24 cellular contexts compared by ENCODE assay signal in genomic region chr19:37098570-37098969, GRCh38.
"Had no signal": no experiment of that assay in that cellular context is flagged by ENCODE, and none has a peak within 500 bp of the region (broad histone marks: within the 10 kb centered on the region; RNA-seq: fewer than 3 reads in every experiment).

No MANE protein-coding gene starts in this region.

- H3K27ac ChIP-seq: HL-60, KMS-11, RWPE1 had no signal

- H3K9ac ChIP-seq: KMS-11, SK-N-SH had no signal

- DNase-seq: Kasumi-1, MM.1S, NCI-H1092, NCI-H1105 treated with DMSO at 0.1 percent for 48 hours, NCI-H1417 treated with DMSO at 0.1 percent for 48 hours, NCI-H146, NCI-H1694 treated with DMSO at 0.1 percent for 48 hours, NCI-H1930, NCI-H2081, NCI-H2107, NCI-H2227 treated with DMSO at 0.1 percent for 48 hours, NCI-H510A, NCI-H524 treated with DMSO at 0.1 percent for 48 hours, NCI-H69, NCI-H774, PC-3, SHP77, SK-N-SH, SW 1271 had no signal

- H3K4me2 ChIP-seq: KMS-11, SK-N-SH had no signal

- FAIRE-seq: HTR-8/SVneo had no signal

- ATAC-seq: Panc1, PC-3 had no signal
